Comparison of ENCODE assay signal across 11 cellular contexts in genomic region chr7:50404392-50404791, GRCh38. TPM values are rescaled to one million over a fixed set of nuclear protein-coding genes. Genes with fewer than 3 reads are reported as not detected.
DNase-seq lines count a peak whose midpoint lies in the region; TF ChIP-seq lines count a peak whose summit lies in the region.
"Had no signal": no experiment of that assay in that cellular context is flagged by ENCODE, and none has a peak within 500 bp of the region (broad histone marks: within the 10 kb centered on the region; RNA-seq: fewer than 3 reads in every experiment).

No MANE protein-coding gene starts in this region.

- DNase-seq in SK-MEL-5 (ENCODE audit: low read depth, low spot score) = peak; percentile 39
- DNase-seq in iPS-NIHi11 (ENCODE audit: low spot score) = peak; percentile 59
- DNase-seq in testis = no peak
- no peak for DNase-seq in NCI-H2171 (lab: John Stamatoyannopoulos, UW)
- DNase-seq in midbrain (lab: John Stamatoyannopoulos, UW) = no peak
- no peak for DNase-seq in NCI-H2196 treated with DMSO at 0.1 percent for 48 hours (lab: John Stamatoyannopoulos, UW; ENCODE audit: unreplicated experiment)
- DNase-seq: cortex of kidney, kidney, SHP77 treated with DMSO at 0.1 percent for 48 hours had no signal

- H3K27ac ChIP-seq in BLaER1 treated with 17β-estradiol and CSF1 and Interleukin-3, amounts not matched to agents 10 nM and 100 nM = no peak overlapping the region
- H3K27ac ChIP-seq in testis = no peak overlapping the region

- in situ Hi-C loops in SK-MEL-5 (cut with HindIII; ENCODE audit: low pct_unique_long_range_greater_than_20kb, low sequenced_read_pairs) = no loop called here

- intact Hi-C loops in testis (cut with DNase I; ENCODE audit: low total_unique reads) = no loop called here

- TF ChIP-seq CTCF in GM12874 (IDR thresholded peaks at IDR 0.05; ENCODE audit: insufficient read depth, low read depth, low read length) = peak; percentile 25; the same call in 1 of the 2 replicates
- no peak for TF ChIP-seq CTCF in testis (IDR thresholded peaks at IDR 0.05)

- peaks cover 51 to 77% (median 54%) of the 10 kb centered on the region in 10 experiments for H3K4me1 ChIP-seq in BLaER1 treated with 17β-estradiol and CSF1 and Interleukin-3, amounts not matched to agents 10 nM and 100 nM
- no peaks in the 10 kb centered on the region for H3K4me1 ChIP-seq in testis

- H3K27me3 ChIP-seq in BLaER1 treated with 17β-estradiol and CSF1 and Interleukin-3, amounts not matched to agents 10 nM and 100 nM = no peaks in the 10 kb centered on the region
- no peaks in the 10 kb centered on the region for H3K27me3 ChIP-seq in testis

- peaks cover 39 to 57% (median 52%) of the 10 kb centered on the region in 11 experiments for H3K36me3 ChIP-seq in BLaER1 treated with 17β-estradiol and CSF1 and Interleukin-3, amounts not matched to agents 10 nM and 100 nM
- H3K36me3 ChIP-seq in testis (ENCODE audit: low read depth, missing control alignments) = no peaks in the 10 kb centered on the region

- TF ChIP-seq POLR2A in testis (IDR thresholded peaks at IDR 0.05) = no peak

- H3K4me3 ChIP-seq in BLaER1 treated with 17β-estradiol and CSF1 and Interleukin-3, amounts not matched to agents 10 nM and 100 nM = no peak overlapping the region
- no peak overlapping the region for H3K4me3 ChIP-seq in testis

- 78 to 79% methylated on average over 7 of the region's 7 CpGs for WGBS in testis, 2 donors

- peaks cover 0 to 78% (median 7%) of the 10 kb centered on the region in 11 experiments; a peak in 10 of 22 replicates for H4K20me1 ChIP-seq in BLaER1 treated with 17β-estradiol and CSF1 and Interleukin-3, amounts not matched to agents 10 nM and 100 nM

- H3K9ac ChIP-seq in BLaER1 treated with 17β-estradiol and CSF1 and Interleukin-3, amounts not matched to agents 10 nM and 100 nM = no peak overlapping the region

- peak overlapping the region in 8 of 11 experiments; percentile 12 to 96 (median 68); a peak in 11 of 22 replicates for H3K4me2 ChIP-seq in BLaER1 treated with 17β-estradiol and CSF1 and Interleukin-3, amounts not matched to agents 10 nM and 100 nM

- H3K9me3 ChIP-seq in BLaER1 treated with 17β-estradiol and CSF1 and Interleukin-3, amounts not matched to agents 10 nM and 100 nM (replicated peaks in 1 of 11) = no peaks in the 10 kb centered on the region
- no peaks in the 10 kb centered on the region for H3K9me3 ChIP-seq in testis

RNA-seq across cellular contexts. Expression of gene FIGNL1, which starts 45.8 kb away (rescaled TPM):
- 35.3 and 40.1 TPM in 2 replicates for total RNA-seq in SK-MEL-5 (2014; rRNA removed; shearing (Covaris generic))
- 29.3 and 38.1 TPM in 2 replicates for polyA plus RNA-seq in SK-MEL-5 (2015; cell fraction: cytosol; rRNA removed)
- polyA plus RNA-seq in SK-MEL-5 (2015; cell fraction: nucleus; rRNA removed) = 152 and 164 TPM in 2 replicates
- total RNA-seq in testis = 10 to 100 TPM; 19.1 to 20.9 TPM
- polyA plus RNA-seq in testis (ENCODE audit: insufficient read depth, low read depth, low replicate concordance) = 10.4 TPM

Comparison
In these comparisons a context has a peak if more than half of its experiments do, and no peak if none do; other contexts are left out.
1. DNase-seq: peak in SK-MEL-5 (single experiment) and iPS-NIHi11 (single experiment); none in testis (single experiment), NCI-H2171 (single experiment), midbrain (single experiment) and NCI-H2196 treated with DMSO at 0.1 percent for 48 hours (single experiment).